ENCODE assay signal across 16 cellular contexts in genomic region chr5:1643651-1644392, GRCh38.
DNase-seq lines count a peak whose midpoint lies in the region; ATAC-seq, FAIRE-seq and TF ChIP-seq lines count a peak whose summit lies in the region.
"Had no signal": no experiment of that assay in that cellular context is flagged by ENCODE, and none has a peak within 500 bp of the region (broad histone marks: within the 10 kb centered on the region; RNA-seq: fewer than 3 reads in every experiment).

No MANE protein-coding gene starts in this region.

- no peak overlapping the region for H3K27ac Mint-ChIP-seq in naive thymus-derived CD4-positive, alpha-beta T cell
- H3K27ac Mint-ChIP-seq: memory B cell had no signal

- H3K9me3 ChIP-seq in HEK293 (ENCODE audit: control insufficient read depth, insufficient read depth, low read depth, low read length) = no peaks in the 10 kb centered on the region
- no peaks in the 10 kb centered on the region for H3K9me3 ChIP-seq in naive thymus-derived CD4-positive, alpha-beta T cell (ENCODE audit: control insufficient read depth in 2 of 3, low read length in 3 of 3)

- H3K36me3 Mint-ChIP-seq in naive thymus-derived CD4-positive, alpha-beta T cell = no peaks in the 10 kb centered on the region
- H3K36me3 Mint-ChIP-seq: memory B cell had no signal

- no peaks in the 10 kb centered on the region for H3K9me3 Mint-ChIP-seq in naive thymus-derived CD4-positive, alpha-beta T cell
- H3K9me3 Mint-ChIP-seq: memory B cell had no signal

- H3K4me1 Mint-ChIP-seq in naive thymus-derived CD4-positive, alpha-beta T cell = peaks cover 5 to 24% (median 15%) of the 10 kb centered on the region in 7 donors

- H3K27me3 ChIP-seq in naive thymus-derived CD4-positive, alpha-beta T cell (ENCODE audit: control insufficient read depth in 2 of 2, insufficient read depth in 2 of 2, low read length in 2 of 2) = peaks cover 7 to 13% of the 10 kb centered on the region in 2 donors

- H3K4me1 ChIP-seq in HEK293 (ENCODE audit: control insufficient read depth, insufficient read depth, low read length) = no peaks in the 10 kb centered on the region; the same call in 1 of the 2 replicates
- peaks cover 3 to 12% of the 10 kb centered on the region in 2 donors for H3K4me1 ChIP-seq in naive thymus-derived CD4-positive, alpha-beta T cell (ENCODE audit: control insufficient read depth in 2 of 2, insufficient read depth in 2 of 2, low read length in 2 of 2)

- H3K27me3 Mint-ChIP-seq in naive thymus-derived CD4-positive, alpha-beta T cell = peaks cover 19 to 54% (median 25%) of the 10 kb centered on the region in 5 donors

- intact Hi-C loops in naive thymus-derived CD4-positive, alpha-beta T cell (cut with micrococcal nuclease) = loop anchor here (2.0 to 10.0 kb wide), 3 partner anchors 327 to 721 kb away; no protein-coding TSS in a partner anchor

- no peak overlapping the region for H3K4me3 ChIP-seq in HEK293 (ENCODE audit: low read depth, low read length)
- no peak overlapping the region for H3K4me3 ChIP-seq in naive thymus-derived CD4-positive, alpha-beta T cell (ENCODE audit: low read length)

- CTCF ChIA-PET in HEK293 (lab: Yijun Ruan, JAX) = interaction anchor here (0.6 to 3.7 kb wide), 23 partner anchors 10 to 720 kb away, joined by 3 to 62 read pairs (median 4); no protein-coding TSS in a partner anchor
- CTCF ChIA-PET in naive thymus-derived CD4-positive, alpha-beta T cell (lab: Charles Lee) = interaction anchor here (0.6 to 3.8 kb wide), 14 partner anchors 9 to 719 kb away, joined by 3 to 31 read pairs (median 4); no protein-coding TSS in a partner anchor

- TF ChIP-seq CTCF in HEK293 (tag by site-specific recombination; IDR thresholded peaks at IDR 0.05) = no peak

- POLR2A ChIA-PET in HEK293 (lab: Yijun Ruan, JAX) = interaction anchor here (1.0 kb wide), 1 partner anchor 10 kb away, joined by 4 read pairs; no protein-coding TSS in a partner anchor
- POLR2A ChIA-PET in naive thymus-derived CD4-positive, alpha-beta T cell (lab: Charles Lee) = interaction anchor here (0.6 to 1.4 kb wide), 3 partner anchors 10 to 266 kb away, joined by 4 to 9 read pairs (median 5); no protein-coding TSS in a partner anchor

- FAIRE-seq in urothelium cell line (lab: Jason Lieb, UNC) = no peak

- H3K4me3 Mint-ChIP-seq in naive thymus-derived CD4-positive, alpha-beta T cell = peak overlapping the region in 8 of 10 donors; percentile 17 to 73 (median 48)
- H3K4me3 Mint-ChIP-seq: memory B cell had no signal

- no peak for ATAC-seq in naive thymus-derived CD4-positive, alpha-beta T cell
- no peak for ATAC-seq in GM21447 (IDR thresholded peaks at IDR 0.05; ENCODE audit: unreplicated experiment)
- no peak for ATAC-seq in GM18519 (IDR thresholded peaks at IDR 0.05; ENCODE audit: low FRiP score, unreplicated experiment)
- ATAC-seq: Panc1; stimulated activated naive CD8-positive, alpha-beta T cell treated with anti-CD3 and anti-CD28 coated beads, Interleukin-15, Interleukin-2, amounts not matched to agents 100 U/mL and 50 U/mL, for 24 hours had no signal

- peak; percentile 4 for DNase-seq in DMS79 treated with DMSO at 0.1 percent for 48 hours (lab: John Stamatoyannopoulos, UW)
- no peak for DNase-seq in DMS79 (lab: John Stamatoyannopoulos, UW)
- DNase-seq in caudate nucleus (lab: John Stamatoyannopoulos, UW) = no peak
- no peak for DNase-seq in naive thymus-derived CD4-positive, alpha-beta T cell
- DNase-seq in urothelium cell line (ENCODE audit: low spot score) = no peak
- DNase-seq: 8988T; dermis blood vessel endothelial cell; NCI-H1092 treated with DMSO at 0.1 percent for 48 hours; NCI-H510A; occipital lobe; stimulated activated naive CD8-positive, alpha-beta T cell treated with anti-CD3 and anti-CD28 coated beads, Interleukin-15, Interleukin-2, amounts not matched to agents 100 U/mL and 50 U/mL, for 24 hours had no signal

- H3K36me3 ChIP-seq in HEK293 (ENCODE audit: control insufficient read depth in 2 of 2, insufficient read depth in 1 of 2, low read length in 2 of 2) = no peaks in the 10 kb centered on the region
- no peaks in the 10 kb centered on the region for H3K36me3 ChIP-seq in naive thymus-derived CD4-positive, alpha-beta T cell (ENCODE audit: control insufficient read depth in 2 of 3, insufficient read depth in 3 of 3, low read length in 3 of 3)

- H3K27ac ChIP-seq in HEK293 (ENCODE audit: extremely low read depth, low read depth, low read length) = no peak overlapping the region
- peak overlapping the region; percentile 81 for H3K27ac ChIP-seq in caudate nucleus (ENCODE audit: low read depth, low read length)
- H3K27ac ChIP-seq in naive thymus-derived CD4-positive, alpha-beta T cell (ENCODE audit: low read depth, low read length) = no peak overlapping the region

TF ChIP-seq in HEK293, 187 proteins besides CTCF, POLR2A, EP300 and RAD21:
- no peak for TF ChIP-seq ZNF24 (tag by site-specific recombination; IDR thresholded peaks at IDR 0.05)
- no peak for TF ChIP-seq ZNF354C (tag by site-specific recombination; IDR thresholded peaks at IDR 0.05; ENCODE audit: borderline replicate concordance, low read depth)
- TF ChIP-seq ZNF391 (tag by site-specific recombination; IDR thresholded peaks at IDR 0.05; ENCODE audit: borderline replicate concordance, low read depth) = no peak
- TF ChIP-seq ZNF624 (tag by site-specific recombination; IDR thresholded peaks at IDR 0.05) = no peak
- TF ChIP-seq ZBTB20 (tag by site-specific recombination; IDR thresholded peaks at IDR 0.05) = peak; percentile 92
- TF ChIP-seq, protein P1, sequence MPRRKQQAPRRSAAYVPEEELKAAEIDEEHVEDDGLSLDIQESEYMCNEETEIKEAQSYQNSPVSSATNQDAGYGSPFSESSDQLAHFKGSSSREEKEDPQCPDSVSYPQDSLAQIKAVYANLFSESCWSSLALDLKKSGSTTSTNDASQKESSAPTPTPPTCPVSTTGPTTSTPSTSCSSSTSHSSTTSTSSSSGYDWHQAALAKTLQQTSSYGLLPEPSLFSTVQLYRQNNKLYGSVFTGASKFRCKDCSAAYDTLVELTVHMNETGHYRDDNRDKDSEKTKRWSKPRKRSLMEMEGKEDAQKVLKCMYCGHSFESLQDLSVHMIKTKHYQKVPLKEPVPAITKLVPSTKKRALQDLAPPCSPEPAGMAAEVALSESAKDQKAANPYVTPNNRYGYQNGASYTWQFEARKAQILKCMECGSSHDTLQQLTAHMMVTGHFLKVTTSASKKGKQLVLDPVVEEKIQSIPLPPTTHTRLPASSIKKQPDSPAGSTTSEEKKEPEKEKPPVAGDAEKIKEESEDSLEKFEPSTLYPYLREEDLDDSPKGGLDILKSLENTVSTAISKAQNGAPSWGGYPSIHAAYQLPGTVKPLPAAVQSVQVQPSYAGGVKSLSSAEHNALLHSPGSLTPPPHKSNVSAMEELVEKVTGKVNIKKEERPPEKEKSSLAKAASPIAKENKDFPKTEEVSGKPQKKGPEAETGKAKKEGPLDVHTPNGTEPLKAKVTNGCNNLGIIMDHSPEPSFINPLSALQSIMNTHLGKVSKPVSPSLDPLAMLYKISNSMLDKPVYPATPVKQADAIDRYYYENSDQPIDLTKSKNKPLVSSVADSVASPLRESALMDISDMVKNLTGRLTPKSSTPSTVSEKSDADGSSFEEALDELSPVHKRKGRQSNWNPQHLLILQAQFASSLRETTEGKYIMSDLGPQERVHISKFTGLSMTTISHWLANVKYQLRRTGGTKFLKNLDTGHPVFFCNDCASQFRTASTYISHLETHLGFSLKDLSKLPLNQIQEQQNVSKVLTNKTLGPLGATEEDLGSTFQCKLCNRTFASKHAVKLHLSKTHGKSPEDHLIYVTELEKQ (tag by site-specific recombination; IDR thresholded peaks at IDR 0.05; ENCODE audit: borderline replicate concordance) = no peak
- no peak for TF ChIP-seq SCRT2 (tag by site-specific recombination; IDR thresholded peaks at IDR 0.05)
- no peak for TF ChIP-seq ZNF626 (tag by site-specific recombination; IDR thresholded peaks at IDR 0.05)
- no peak for TF ChIP-seq ZFP69B (tag by site-specific recombination; IDR thresholded peaks at IDR 0.05)
